In the genomic region with DNA sequence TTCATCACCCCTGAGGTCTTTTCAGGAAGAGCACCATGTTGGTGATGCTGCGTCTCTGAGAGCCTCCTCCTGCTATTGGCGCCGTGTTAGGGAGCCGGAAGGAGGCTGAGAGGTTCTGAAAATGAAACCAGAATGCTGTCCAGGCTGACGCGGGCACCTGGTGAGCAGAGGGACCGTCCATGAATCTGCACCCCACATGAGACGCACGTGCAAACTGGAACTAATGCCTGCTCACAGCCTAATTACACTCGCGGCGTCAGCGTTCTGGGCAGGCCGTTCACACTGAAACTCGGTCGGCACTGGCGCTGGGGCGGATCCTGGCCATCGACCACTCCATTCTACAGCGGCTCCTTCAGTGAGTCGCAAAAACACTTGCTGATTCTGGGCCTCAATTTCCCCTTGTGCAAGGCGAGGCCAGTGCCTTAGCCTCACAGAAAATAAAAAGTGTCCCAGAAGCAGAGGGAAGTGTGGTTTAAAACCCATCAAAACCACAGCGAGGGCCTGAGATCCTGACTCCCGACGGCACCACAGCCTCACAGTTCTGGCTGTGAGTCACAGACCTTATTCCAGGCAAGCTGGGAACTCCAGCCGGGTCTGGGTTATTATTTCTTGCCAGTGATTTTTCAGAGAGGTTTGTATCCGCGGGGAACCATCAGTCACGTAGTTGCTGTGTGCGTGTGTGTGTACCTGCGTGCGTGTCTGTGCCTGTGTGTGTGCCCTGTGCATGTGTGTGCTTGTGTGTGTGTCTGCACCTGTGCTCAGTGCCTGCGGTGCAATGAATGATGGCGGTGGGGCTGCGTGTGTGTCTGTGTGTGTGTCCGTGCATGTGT, we compare ENCODE assay signal across 1 cellular context.
TF ChIP-seq lines count a peak whose summit lies in the region.

No MANE protein-coding gene starts in this region.

TF ChIP-seq in GM12878, 131 proteins besides CTCF, POLR2A, EP300 and RAD21:
- TF ChIP-seq BHLHE40 (IDR thresholded peaks at IDR 0.05; ENCODE audit: borderline replicate concordance in 1 of 2, low read depth in 2 of 2, low read length in 1 of 2) (0 out of 4 replicates have a peak, but pooled peaks of 1 of the 2 experiments have one; percentile 10), TCF12 (IDR thresholded peaks at IDR 0.05; ENCODE audit: low read depth, low read length) (no peak)
